In genomic region chr4:17577660-17578481, GRCh38 we compare ENCODE assay signal across 8 cellular contexts. TPM values are rescaled to one million over a fixed set of nuclear protein-coding genes. Genes with fewer than 3 reads are reported as not detected.
DNase-seq lines count a peak whose midpoint lies in the region; ATAC-seq and TF ChIP-seq lines count a peak whose summit lies in the region.

No MANE protein-coding gene starts in this region.

- WGBS in suprapubic skin = 8% methylated on average over 21 of the region's 34 CpGs

- H3K4me3 ChIP-seq in LNCaP clone FGC (ENCODE audit: low read depth, low read length) (peak overlapping the region; percentile 94), muscle layer of colon (ENCODE audit: low read depth in 1 of 2, low read length in 2 of 2) (peak overlapping the region; percentile 84 to 96), suprapubic skin (peak overlapping the region; percentile 77)

- no peaks in the 10 kb centered on the region for H3K27me3 Mint-ChIP-seq in activated CD8-positive, alpha-beta T cell treated with anti-CD3 and anti-CD28 coated beads for 36 hours

- no peaks in the 10 kb centered on the region for H3K9me3 ChIP-seq in ES-I3 (ENCODE audit: control insufficient read depth, insufficient read depth, low read length)
- H3K9me3 ChIP-seq in muscle layer of colon (ENCODE audit: low read length) = no peaks in the 10 kb centered on the region
- no peaks in the 10 kb centered on the region for H3K9me3 ChIP-seq in suprapubic skin

- POLR2A ChIA-PET in activated CD8-positive, alpha-beta T cell treated with anti-CD3 and anti-CD28 coated beads for 36 hours (lab: Charles Lee) = interaction anchor here (0.6 to 2.7 kb wide), 9 partner anchors 9 to 234 kb away, joined by 3 to 24 read pairs (median 4); partner anchors contain the start of genes DCAF16, MED28 and NCAPG

- TF ChIP-seq CTCF in LNCaP clone FGC (IDR thresholded peaks at IDR 0.05; ENCODE audit: control insufficient read depth, extremely low read depth, insufficient read depth) (no peak), suprapubic skin (IDR thresholded peaks at IDR 0.05) (no peak)
- no peak for TF ChIP-seq CTCF in activated CD8-positive, alpha-beta T cell treated with anti-CD3 and anti-CD28 coated beads for 36 hours (IDR thresholded peaks at IDR 0.05)

- H3K36me3 ChIP-seq in ES-I3 (ENCODE audit: insufficient read depth, low read length) (peaks cover 6% of the 10 kb centered on the region), muscle layer of colon (ENCODE audit: insufficient read depth, low read length) (peaks cover 21% of the 10 kb centered on the region), suprapubic skin (peaks cover 12% of the 10 kb centered on the region)

- intact Hi-C loops in activated CD8-positive, alpha-beta T cell treated with anti-CD3 and anti-CD28 coated beads for 36 hours (cut with micrococcal nuclease) = loop anchor here (1.0 to 10.0 kb wide), 2 partner anchors 36 to 227 kb away; partner anchors contain the start of gene MED28

- no peaks in the 10 kb centered on the region for H3K9me3 Mint-ChIP-seq in activated CD8-positive, alpha-beta T cell treated with anti-CD3 and anti-CD28 coated beads for 36 hours

- CTCF ChIA-PET in activated CD8-positive, alpha-beta T cell treated with anti-CD3 and anti-CD28 coated beads for 36 hours (lab: Charles Lee) = interaction anchor here (1.2 to 1.3 kb wide), 2 partner anchors 29 to 36 kb away, joined by 3 to 10 read pairs; partner anchors contain the start of gene MED28

- TF ChIP-seq POLR2A in erythroblast (IDR thresholded peaks at IDR 0.05; ENCODE audit: low read length) (peak; percentile 20), suprapubic skin (IDR thresholded peaks at IDR 0.05) (no peak)

- TF ChIP-seq EP300 in suprapubic skin (IDR thresholded peaks at IDR 0.05) = no peak

- H3K9ac ChIP-seq in ES-I3 (ENCODE audit: low read depth, low read length) (peak overlapping the region; percentile 67), muscle layer of colon (ENCODE audit: low read length) (peak overlapping the region; percentile 1)

- peaks cover 45% of the 10 kb centered on the region for H3K36me3 Mint-ChIP-seq in activated CD8-positive, alpha-beta T cell treated with anti-CD3 and anti-CD28 coated beads for 36 hours (ENCODE audit: low read depth)

- DNase-seq in LNCaP clone FGC (ENCODE audit: low read depth) (no peak), erythroblast (lab: John Stamatoyannopoulos, UW) (peak; percentile 64 to 68), suprapubic skin (ENCODE audit: low spot score in 2 of 2) (peak; percentile 79 to 80)
- DNase-seq in activated CD8-positive, alpha-beta T cell treated with anti-CD3 and anti-CD28 coated beads for 36 hours = peak; percentile 49

- peaks cover 23% of the 10 kb centered on the region for H3K4me1 Mint-ChIP-seq in activated CD8-positive, alpha-beta T cell treated with anti-CD3 and anti-CD28 coated beads for 36 hours (ENCODE audit: low read depth)

- H3K27ac ChIP-seq in muscle layer of colon (ENCODE audit: low read depth, low read length) = peak overlapping the region; percentile 100
- H3K27ac ChIP-seq in suprapubic skin = peak overlapping the region; percentile 91

- H3K4me3 Mint-ChIP-seq in activated CD8-positive, alpha-beta T cell treated with anti-CD3 and anti-CD28 coated beads for 36 hours = peak overlapping the region; percentile 94

- H3K27me3 ChIP-seq in muscle layer of colon (ENCODE audit: control insufficient read depth in 1 of 2, insufficient read depth in 2 of 2, low read length in 2 of 2) = no peaks in the 10 kb centered on the region
- no peaks in the 10 kb centered on the region for H3K27me3 ChIP-seq in suprapubic skin

- peak overlapping the region; percentile 93 for H3K27ac Mint-ChIP-seq in activated CD8-positive, alpha-beta T cell treated with anti-CD3 and anti-CD28 coated beads for 36 hours

- H3K4me1 ChIP-seq in ES-I3 (ENCODE audit: insufficient read depth, low read length) (peaks cover 7% of the 10 kb centered on the region; the same call in 1 of the 2 replicates), muscle layer of colon (ENCODE audit: insufficient read depth, low read length) (peaks cover 14% of the 10 kb centered on the region), suprapubic skin (peaks cover 23% of the 10 kb centered on the region)

- peak; percentile 17 for ATAC-seq in GM21723 (IDR thresholded peaks at IDR 0.05; ENCODE audit: unreplicated experiment)
- peak; percentile 7 for ATAC-seq in activated CD8-positive, alpha-beta T cell treated with anti-CD3 and anti-CD28 coated beads for 36 hours
- ATAC-seq in HG03565 (IDR thresholded peaks at IDR 0.05; ENCODE audit: unreplicated experiment) = no peak

RNA-seq across cellular contexts. Expression of gene LAP3, which starts 0.9 kb away (rescaled TPM):
- 100 to 1,000 TPM; 100 to 101 TPM for total RNA-seq in activated CD8-positive, alpha-beta T cell treated with anti-CD3 and anti-CD28 coated beads for 36 hours
- 100 to 1,000 TPM in 1 of 4 donors, 10 to 100 TPM in 3; 45.9 to 100 (median 62.0) TPM for total RNA-seq in suprapubic skin

RNA-seq across cellular contexts. Expression of gene MED28, which starts 36.6 kb away (rescaled TPM):
- 10 to 100 TPM; 56.3 to 60.8 TPM for total RNA-seq in activated CD8-positive, alpha-beta T cell treated with anti-CD3 and anti-CD28 coated beads for 36 hours
- total RNA-seq in suprapubic skin = 10 to 100 TPM; 12.4 to 22.2 (median 14.4) TPM
